ENCODE assay signal across 17 cellular contexts in the genomic region with DNA sequence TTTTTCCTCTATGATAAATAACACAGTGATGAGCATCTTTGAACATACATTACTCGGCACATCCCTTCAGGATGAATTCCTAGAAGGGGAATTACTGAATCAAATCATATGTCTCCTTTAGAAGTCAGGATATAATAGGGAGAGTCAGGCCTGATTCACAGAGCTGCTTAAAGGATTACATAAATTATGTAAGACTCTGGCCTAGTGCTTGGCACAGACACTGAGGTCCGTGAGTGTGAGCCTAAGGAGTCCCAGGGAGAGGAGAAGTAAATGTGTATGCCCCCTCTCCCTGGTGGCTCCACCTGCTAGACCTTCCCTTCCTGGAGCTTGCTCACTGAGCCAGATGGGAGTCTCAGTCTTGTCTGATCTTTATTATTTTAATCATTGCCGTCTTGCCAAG. TPM values are rescaled to one million over a fixed set of nuclear protein-coding genes. Genes with fewer than 3 reads are reported as not detected.
"Had no signal": no experiment of that assay in that cellular context is flagged by ENCODE, and none has a peak within 500 bp of the region (broad histone marks: within the 10 kb centered on the region; RNA-seq: fewer than 3 reads in every experiment).

No MANE protein-coding gene starts in this region.

- H3K9me3 ChIP-seq: tibial artery, vagina had no signal

- H3K4me1 ChIP-seq: tibial artery, vagina had no signal

- H3K36me3 ChIP-seq: brain microvascular endothelial cell, tibial artery, vagina had no signal

- H3K27me3 ChIP-seq: brain microvascular endothelial cell, vagina had no signal

- H3K4me3 ChIP-seq: tibial artery, vagina had no signal

- ATAC-seq: activated CD8-positive, alpha-beta T cell treated with anti-CD3 and anti-CD28 coated beads, Interleukin-2, amount 10 ng/mL, durations not matched to agents 7 days and 5 days; effector memory CD8-positive, alpha-beta T cell; left lobe of liver; stimulated activated memory B cell treated with anti-CD40 and anti-IgM and Interleukin-4, amounts not matched to agents 10 μg/mL and 1 μg/mL and 100 μg/mL, for 72 hours; T-helper 17 cell; WTC11 had no signal

- DNase-seq: activated CD4-positive, alpha-beta T cell treated with anti-CD3 and anti-CD28 coated beads, Interleukin-2, amount 10 ng/mL, durations not matched to agents 24 days and 14 days; activated CD8-positive, alpha-beta memory T cell treated with anti-CD3 and anti-CD28 coated beads, Interleukin-2, amount 50 U/mL, for 4 hours; activated CD8-positive, alpha-beta T cell treated with anti-CD3 and anti-CD28 coated beads, Interleukin-2, amount 10 ng/mL, durations not matched to agents 7 days and 5 days; activated effector memory CD4-positive, alpha-beta T cell treated with anti-CD3 and anti-CD28 coated beads, Interleukin-2, amount 50 U/mL, for 16 hours; activated T-cell treated with anti-CD3 and anti-CD28 coated beads, Interleukin-2, amount 50 U/mL, for 48 hours; brain microvascular endothelial cell; cerebellar nuclear complex; effector memory CD8-positive, alpha-beta T cell; islet precursor cell; T-helper 17 cell; tibial artery had no signal

- H3K27ac ChIP-seq: brain microvascular endothelial cell, tibial artery, vagina had no signal

RNA-seq across cellular contexts. Expression of a gene that starts 8.6 kb away (rescaled TPM):
- total RNA-seq: activated CD4-positive, alpha-beta T cell treated with anti-CD3 and anti-CD28 coated beads, Interleukin-2, amount 10 ng/mL, durations not matched to agents 24 days and 14 days; activated CD8-positive, alpha-beta T cell treated with anti-CD3 and anti-CD28 coated beads, Interleukin-2, amount 10 ng/mL, durations not matched to agents 7 days and 5 days; left lobe of liver; lung microvascular endothelial cell; osteoblast; T-helper 17 cell; vagina; WTC11 had no signal
